ENCODE assay signal across 14 cellular contexts in genomic region chr9:107306308-107306707, GRCh38.
"Had no signal": no experiment of that assay in that cellular context is flagged by ENCODE, and none has a peak within 500 bp of the region (broad histone marks: within the 10 kb centered on the region; RNA-seq: fewer than 3 reads in every experiment).

No MANE protein-coding gene starts in this region.

- DNase-seq: effector memory CD4-positive, alpha-beta T cell; heart right ventricle; left ventricle myocardium inferior; lower lobe of right lung; midbrain; naive B cell; right cardiac atrium; stimulated activated CD4-positive, alpha-beta T cell treated with anti-CD3 and anti-CD28 coated beads, Interleukin-2, amount 100 ng/mL, for 48 hours; stimulated activated naive CD4-positive, alpha-beta T cell treated with Interleukin-2 at 50 U/mL for 16 hours had no signal

- H3K27ac Mint-ChIP-seq: memory B cell, type B pancreatic cell had no signal

- H3K9me3 ChIP-seq: heart right ventricle, left ventricle myocardium inferior, lower lobe of right lung had no signal

- H3K4me1 ChIP-seq: lower lobe of right lung had no signal

- H3K27me3 ChIP-seq: heart right ventricle had no signal

- H3K4me3 ChIP-seq: heart right ventricle, left ventricle myocardium inferior, lower lobe of right lung, smooth muscle cell had no signal

- H3K9me3 Mint-ChIP-seq: memory B cell, naive B cell, neural crest cell, type B pancreatic cell had no signal

- H3K27ac ChIP-seq: heart right ventricle, left ventricle myocardium inferior, lower lobe of right lung had no signal

- ATAC-seq: esophagus mucosa, heart right ventricle, lower lobe of right lung, right cardiac atrium had no signal

- H3K27me3 Mint-ChIP-seq: memory B cell, naive B cell, type B pancreatic cell had no signal

- H3K4me3 Mint-ChIP-seq: memory B cell, naive B cell, neural crest cell, type B pancreatic cell had no signal
